ENCODE assay signal across 17 cellular contexts in the genomic region with DNA sequence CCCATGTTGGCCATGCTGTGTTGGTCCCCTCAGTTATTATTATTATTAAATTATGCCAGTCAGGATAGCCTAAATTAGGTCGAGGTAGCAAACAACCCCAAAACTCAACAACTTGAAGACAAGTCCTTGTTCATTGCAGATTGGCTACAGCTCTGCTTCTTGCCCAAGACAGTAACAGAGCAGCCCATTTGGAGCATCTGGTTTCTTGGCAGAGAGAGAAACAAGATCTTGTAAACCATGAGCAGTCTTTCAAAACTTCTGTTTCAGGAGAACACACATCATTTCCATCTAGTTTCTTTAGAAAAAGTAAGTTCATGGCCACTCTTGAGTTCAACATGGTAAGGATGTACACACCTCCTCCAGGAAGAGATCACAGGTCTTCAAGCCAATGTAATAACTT. TPM values are rescaled to one million over a fixed set of nuclear protein-coding genes. Genes with fewer than 3 reads are reported as not detected.
"Had no signal": no experiment of that assay in that cellular context is flagged by ENCODE, and none has a peak within 500 bp of the region (broad histone marks: within the 10 kb centered on the region; RNA-seq: fewer than 3 reads in every experiment).

No MANE protein-coding gene starts in this region.

- H3K27ac ChIP-seq: dorsolateral prefrontal cortex, gastrocnemius medialis, heart right ventricle, neutrophil, sigmoid colon, skin epidermis had no signal

- H3K4me3 ChIP-seq: dorsolateral prefrontal cortex, gastrocnemius medialis, heart right ventricle, mucosa of descending colon, sigmoid colon, skin epidermis had no signal

- H3K27me3 ChIP-seq: dorsolateral prefrontal cortex, gastrocnemius medialis, neutrophil, sigmoid colon had no signal

- H3K9me3 ChIP-seq: gastrocnemius medialis, mucosa of descending colon, neutrophil, sigmoid colon had no signal

- H3K36me3 ChIP-seq: gastrocnemius medialis, heart right ventricle, neutrophil, sigmoid colon had no signal

- DNase-seq: cortex of kidney; dorsolateral prefrontal cortex; effector memory CD4-positive, alpha-beta T cell; gastrocnemius medialis; heart right ventricle; hypothalamus; islet precursor cell; mammary epithelial cell; mucosa of descending colon; naive thymus-derived CD8-positive, alpha-beta T cell; posterior cingulate gyrus; sigmoid colon; stimulated activated CD4-positive, alpha-beta T cell treated with anti-CD3 and anti-CD28 coated beads, Interleukin-12 subunit alpha, Interleukin-12 subunit beta, amount 100 ng/mL, for 4 hours; stimulated activated naive CD4-positive, alpha-beta T cell treated with Interleukin-2 at 50 U/mL for 16 hours; trophoblast cell had no signal

RNA-seq across cellular contexts. Expression of gene E2F7, which starts 52.3 kb away (rescaled TPM):
- polyA plus RNA-seq: naive thymus-derived CD8-positive, alpha-beta T cell had no signal
